10 cellular contexts compared by ENCODE assay signal in the genomic region with DNA sequence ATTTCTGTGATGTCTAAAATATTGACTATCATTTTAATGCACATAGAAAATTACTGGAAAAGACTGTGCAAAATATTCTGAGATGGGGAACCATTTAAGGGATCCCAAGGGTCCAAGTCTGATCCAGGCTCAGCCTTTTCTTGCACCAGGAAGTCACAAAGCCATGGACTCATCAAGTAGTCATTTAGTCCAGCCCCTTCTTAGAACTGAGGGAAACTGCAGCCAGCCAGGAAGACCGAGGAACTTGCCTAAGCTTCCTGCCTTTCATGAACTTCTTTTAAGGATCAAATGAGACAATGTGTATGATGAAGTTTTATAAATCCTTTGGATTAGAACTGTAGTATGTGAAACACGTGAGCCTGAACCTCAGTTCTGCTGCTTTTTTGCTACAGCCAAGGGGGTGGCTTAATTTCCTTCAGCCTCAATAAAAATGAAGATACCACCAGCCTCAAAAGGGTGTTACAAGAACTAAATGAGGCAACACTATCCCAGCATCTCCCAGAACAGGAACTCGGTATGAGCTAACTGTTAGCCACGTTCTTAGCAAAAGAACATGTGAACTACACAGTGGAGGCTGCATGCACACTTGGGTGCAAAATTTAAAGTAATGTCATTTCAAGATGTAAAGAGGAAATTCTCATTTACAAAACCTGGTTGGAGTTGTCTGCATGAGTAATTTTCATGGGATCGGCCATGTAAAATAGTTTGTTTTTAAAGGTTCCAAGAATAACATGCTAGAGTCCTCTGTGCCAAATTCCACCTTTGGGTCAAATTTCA.
DNase-seq lines count a peak whose midpoint lies in the region; ATAC-seq and TF ChIP-seq lines count a peak whose summit lies in the region.
"Had no signal": no experiment of that assay in that cellular context is flagged by ENCODE, and none has a peak within 500 bp of the region (broad histone marks: within the 10 kb centered on the region; RNA-seq: fewer than 3 reads in every experiment).

No MANE protein-coding gene starts in this region.

- H3K4me2 ChIP-seq in MM.1S (ENCODE audit: low read depth, low read length): no peak overlapping the region

- no peaks in the 10 kb centered on the region for H3K27me3 ChIP-seq in right lobe of liver
- no peaks in the 10 kb centered on the region for H3K27me3 ChIP-seq in upper lobe of right lung
- H3K27me3 ChIP-seq in MM.1S (replicated peaks; ENCODE audit: insufficient read depth, low read length): no peaks in the 10 kb centered on the region

- no peak for DNase-seq in Right ventricle myocardium superior
- no peak for DNase-seq in cardiac septum (ENCODE audit: low spot score)
- DNase-seq in cardiac fibroblast (ENCODE audit: low read depth in 2 of 2): peak; percentile 75 to 85
- DNase-seq in right lobe of liver: no peak
- no peak for DNase-seq in upper lobe of right lung
- no peak for DNase-seq in NCI-H1436 (lab: John Stamatoyannopoulos, UW)
- no peak for DNase-seq in MM.1S
- DNase-seq: NCI-H446 treated with DMSO at 0.1 percent for 48 hours, T-helper 9 cell had no signal

- peaks cover 0 to 47% (median 24%) of the 10 kb centered on the region in 4 donors for H3K4me1 ChIP-seq in right lobe of liver
- peaks cover 42% of the 10 kb centered on the region for H3K4me1 ChIP-seq in upper lobe of right lung
- no peaks in the 10 kb centered on the region for H3K4me1 ChIP-seq in MM.1S (ENCODE audit: low read length)

- TF ChIP-seq CTCF in cardiac fibroblast (IDR thresholded peaks at IDR 0.05; ENCODE audit: low read depth, low read length): no peak
- no peak for TF ChIP-seq CTCF in right lobe of liver (IDR thresholded peaks at IDR 0.05)
- TF ChIP-seq CTCF in upper lobe of right lung (IDR thresholded peaks at IDR 0.05): no peak
- no peak for TF ChIP-seq CTCF in MM.1S (IDR thresholded peaks at IDR 0.05; ENCODE audit: low read length)

- no peaks in the 10 kb centered on the region for H3F3A ChIP-seq in MM.1S (ENCODE audit: insufficient read depth, low read length)

- H3K79me2 ChIP-seq in MM.1S (ENCODE audit: low read length): no peaks in the 10 kb centered on the region

- H3K9ac ChIP-seq in MM.1S (ENCODE audit: low read length): no peak overlapping the region

- no peak overlapping the region for H2AFZ ChIP-seq in MM.1S (ENCODE audit: low read length)

- H3K4me3 ChIP-seq in cardiac fibroblast (replicated peaks in 1 of 2; ENCODE audit: low read depth in 2 of 2, low read length in 2 of 2): no peak overlapping the region
- no peak overlapping the region for H3K4me3 ChIP-seq in right lobe of liver
- no peak overlapping the region for H3K4me3 ChIP-seq in upper lobe of right lung
- no peak overlapping the region for H3K4me3 ChIP-seq in MM.1S (ENCODE audit: low read length)

- H3K9me3 ChIP-seq in right lobe of liver (no peaks in the 10 kb centered on the region), upper lobe of right lung (no peaks in the 10 kb centered on the region), MM.1S (replicated peaks; ENCODE audit: insufficient read depth, low read length) (no peaks in the 10 kb centered on the region)

- ATAC-seq in Right ventricle myocardium superior (ENCODE audit: poor library complexity) (peak; percentile 18), right lobe of liver (peak in 3 of 4 donors; percentile 10 to 21 (median 18)), upper lobe of right lung (peak; percentile 66), GM21381 (IDR thresholded peaks at IDR 0.05; ENCODE audit: unreplicated experiment) (no peak)

- intact Hi-C loops in Right ventricle myocardium superior (cut with DNase I): no loop called here
- intact Hi-C loops in cardiac septum (cut with DNase I): no loop called here
- intact Hi-C loops in right lobe of liver (cut with DNase I): no loop called here
- intact Hi-C loops in upper lobe of right lung (cut with DNase I): no loop called here

- no peak for TF ChIP-seq POLR2A in right lobe of liver (IDR thresholded peaks at IDR 0.05)

- 23% methylated on average over 5 of the region's 5 CpGs for WGBS in right lobe of liver (ENCODE audit: insufficient coverage, low coverage, low lambda C conversion rate, missing lambda C conversion rate)

- H3K9me2 ChIP-seq in MM.1S (replicated peaks; ENCODE audit: insufficient read depth, low read length): no peaks in the 10 kb centered on the region

- no peaks in the 10 kb centered on the region for H4K20me1 ChIP-seq in MM.1S (ENCODE audit: insufficient read depth, low read length)

- H3K36me3 ChIP-seq in right lobe of liver (no peaks in the 10 kb centered on the region), upper lobe of right lung (no peaks in the 10 kb centered on the region), MM.1S (replicated peaks; ENCODE audit: insufficient read depth, low read length) (no peaks in the 10 kb centered on the region)

- H3K27ac ChIP-seq in right lobe of liver (peak overlapping the region; percentile 42 to 90 (median 87)), upper lobe of right lung (peak overlapping the region; percentile 15), MM.1S (ENCODE audit: low read length) (no peak overlapping the region)

Comparison
In these comparisons a context has a peak if more than half of its experiments do, and no peak if none do; other contexts are left out.
1. DNase-seq: peak in cardiac fibroblast (2 of 2); none in Right ventricle myocardium superior (single experiment), cardiac septum (single experiment), right lobe of liver (0 of 3), upper lobe of right lung (single experiment), NCI-H1436 (single experiment) and MM.1S (single experiment).